In the genomic region with DNA sequence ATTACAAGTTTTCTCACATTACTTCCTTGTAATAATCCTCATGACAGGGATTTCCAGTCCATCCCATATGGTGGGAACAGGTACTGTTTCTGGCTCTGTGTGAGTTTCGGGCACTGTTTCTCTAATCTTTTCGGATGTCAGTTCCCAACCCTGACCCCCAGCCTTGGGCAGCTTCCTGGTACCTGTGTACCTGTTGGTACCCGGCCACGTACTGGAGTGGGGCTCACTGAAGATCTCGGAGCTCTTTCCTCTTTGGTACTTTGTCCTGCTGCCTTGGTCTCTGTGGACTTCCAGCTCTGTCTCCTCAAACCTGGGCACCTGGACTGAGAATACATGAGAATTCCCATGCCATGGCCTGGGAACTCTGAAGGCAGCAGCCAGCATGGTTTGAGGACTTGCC, we compare ENCODE assay signal across 16 cellular contexts. TPM values are rescaled to one million over a fixed set of nuclear protein-coding genes. Genes with fewer than 3 reads are reported as not detected.
A peak's percentile ranks its signal among the peaks of the same experiment; 100 is the strongest.
DNase-seq lines count a peak whose midpoint lies in the region; ATAC-seq and TF ChIP-seq lines count a peak whose summit lies in the region.
"Had no signal": no experiment of that assay in that cellular context is flagged by ENCODE, and none has a peak within 500 bp of the region (broad histone marks: within the 10 kb centered on the region; RNA-seq: fewer than 3 reads in every experiment).

No MANE protein-coding gene starts in this region.

- no peak overlapping the region for H3K18ac ChIP-seq in mesenchymal stem cell (ENCODE audit: low read depth in 1 of 2, low read length in 2 of 2)

- H3K27ac ChIP-seq in GM23338 (ENCODE audit: low read depth) (no peak overlapping the region), WERI-Rb-1 (peak overlapping the region; percentile 43), parathyroid adenoma (peak overlapping the region; percentile 25), mesenchymal stem cell (ENCODE audit: low read length, poor library complexity, severe bottlenecking) (no peak overlapping the region)
- H3K27ac ChIP-seq: BLaER1 had no signal

- no peak overlapping the region for H2BK12ac ChIP-seq in mesenchymal stem cell (ENCODE audit: low read length in 2 of 2)

- H2BK120ac ChIP-seq in mesenchymal stem cell (ENCODE audit: low read depth, low read length) = no peak overlapping the region

- H3K4me1 Mint-ChIP-seq in GM23338 (peaks cover 8% of the 10 kb centered on the region), type B pancreatic cell (ENCODE audit: unreplicated experiment) (peaks cover 26% of the 10 kb centered on the region)

- no peak overlapping the region for H4K8ac ChIP-seq in mesenchymal stem cell (ENCODE audit: low read length)

- H3K4me1 ChIP-seq in GM23338 (ENCODE audit: insufficient read depth) (no peaks in the 10 kb centered on the region), parathyroid adenoma (peaks cover 28% of the 10 kb centered on the region), mesenchymal stem cell (ENCODE audit: control insufficient read depth, insufficient read depth, low read depth, low read length) (peaks cover 8% of the 10 kb centered on the region)
- H3K4me1 ChIP-seq: HAP-1 had no signal

- H3K79me2 ChIP-seq in GM23338 (replicated peaks; ENCODE audit: insufficient read depth) = no peaks in the 10 kb centered on the region
- H3K79me2 ChIP-seq in parathyroid adenoma = peaks cover 15% of the 10 kb centered on the region

- H3K23ac ChIP-seq in mesenchymal stem cell (ENCODE audit: low read length in 2 of 2) = no peak overlapping the region

- H3K27me3 ChIP-seq in GM23338 (ENCODE audit: insufficient read depth) (no peaks in the 10 kb centered on the region), WERI-Rb-1 (ENCODE audit: insufficient read depth, low read depth, severe bottlenecking) (no peaks in the 10 kb centered on the region), parathyroid adenoma (ENCODE audit: control insufficient read depth, insufficient read depth, low read length) (no peaks in the 10 kb centered on the region), mesenchymal stem cell (ENCODE audit: control insufficient read depth in 1 of 2, insufficient read depth in 1 of 2, low read length in 2 of 2) (no peaks in the 10 kb centered on the region)
- H3K27me3 ChIP-seq: BLaER1 had no signal

- H3K27me3 Mint-ChIP-seq in GM23338 (ENCODE audit: insufficient read depth, low read depth, poor library complexity) = peaks cover 2% of the 10 kb centered on the region
- no peaks in the 10 kb centered on the region for H3K27me3 Mint-ChIP-seq in type B pancreatic cell
- H3K27me3 Mint-ChIP-seq: CD4-positive, alpha-beta memory T cell had no signal

- H2AK5ac ChIP-seq in mesenchymal stem cell (ENCODE audit: low read length, severe bottlenecking) = no peak overlapping the region

- H4K91ac ChIP-seq in mesenchymal stem cell (ENCODE audit: low read length) = no peak overlapping the region

- no peak for DNase-seq in GM23338 (ENCODE audit: low spot score)
- DNase-seq in WERI-Rb-1 = no peak
- DNase-seq in type B pancreatic cell (ENCODE audit: extremely low spot score, unreplicated experiment) = no peak
- no peak for DNase-seq in mesenchymal stem cell
- DNase-seq in NCI-H2171 (lab: John Stamatoyannopoulos, UW) = no peak
- DNase-seq: 8988T; CD4-positive, alpha-beta memory T cell; DMS153; DMS79; GF-D8 had no signal

- no peak overlapping the region for H3K14ac ChIP-seq in mesenchymal stem cell (ENCODE audit: low read length in 2 of 2)

- H3K79me1 ChIP-seq in mesenchymal stem cell (replicated peaks; ENCODE audit: low read length, poor library complexity, severe bottlenecking) = no peaks in the 10 kb centered on the region

- H3K4me2 ChIP-seq in GM23338 (no peak overlapping the region), parathyroid adenoma (ENCODE audit: low read length) (no peak overlapping the region), mesenchymal stem cell (ENCODE audit: low read length, poor library complexity, severe bottlenecking) (no peak overlapping the region)

- H3K36me3 ChIP-seq in GM23338 (ENCODE audit: insufficient read depth) (no peaks in the 10 kb centered on the region), WERI-Rb-1 (peaks cover 45% of the 10 kb centered on the region), parathyroid adenoma (ENCODE audit: control insufficient read depth, insufficient read depth, low read length) (no peaks in the 10 kb centered on the region), mesenchymal stem cell (ENCODE audit: control insufficient read depth in 1 of 2, insufficient read depth in 2 of 2, low read depth in 1 of 2, low read length in 2 of 2) (no peaks in the 10 kb centered on the region)
- H3K36me3 ChIP-seq: BLaER1 had no signal

- TF ChIP-seq CTCF in GM23338 (conservative IDR thresholded peaks at IDR 0.05; ENCODE audit: low read depth in 2 of 2) (no peak), WERI-Rb-1 (IDR thresholded peaks at IDR 0.05; ENCODE audit: low read depth, low read length) (no peak), parathyroid adenoma (IDR thresholded peaks at IDR 0.05) (no peak), type B pancreatic cell (conservative IDR thresholded peaks at IDR 0.05) (no peak)

- H3K4me3 ChIP-seq in GM23338 (no peak overlapping the region), WERI-Rb-1 (ENCODE audit: low read depth, low read length) (no peak overlapping the region), parathyroid adenoma (ENCODE audit: low read depth, low read length) (no peak overlapping the region), mesenchymal stem cell (ENCODE audit: insufficient read depth in 1 of 2, low read depth in 1 of 2, low read length in 2 of 2) (no peak overlapping the region)
- H3K4me3 ChIP-seq: BLaER1, GM12878, HAP-1 had no signal

- no peaks in the 10 kb centered on the region for H3K9me2 ChIP-seq in GM23338 (ENCODE audit: insufficient read depth)

- H3K4ac ChIP-seq in mesenchymal stem cell (ENCODE audit: low read depth in 1 of 2, low read length in 2 of 2) = no peak overlapping the region

- no peak overlapping the region for H3K4me3 Mint-ChIP-seq in GM23338
- no peak overlapping the region for H3K4me3 Mint-ChIP-seq in type B pancreatic cell
- H3K4me3 Mint-ChIP-seq: CD14-positive monocyte; CD4-positive, alpha-beta memory T cell had no signal

- H3F3A ChIP-seq in GM23338 (replicated peaks; ENCODE audit: low read depth) = no peaks in the 10 kb centered on the region

- H3K9me3 ChIP-seq in WERI-Rb-1 (ENCODE audit: severe bottlenecking) (no peaks in the 10 kb centered on the region), parathyroid adenoma (ENCODE audit: control insufficient read depth, low read length) (no peaks in the 10 kb centered on the region), mesenchymal stem cell (ENCODE audit: control insufficient read depth, low read length) (no peaks in the 10 kb centered on the region)
- H3K9me3 ChIP-seq: BLaER1, HAP-1 had no signal

- no peak overlapping the region for H2BK5ac ChIP-seq in mesenchymal stem cell (ENCODE audit: low read depth, low read length, poor library complexity, severe bottlenecking)

- no peak overlapping the region for H2AFZ ChIP-seq in GM23338
- no peak overlapping the region for H2AFZ ChIP-seq in parathyroid adenoma
- no peak overlapping the region for H2AFZ ChIP-seq in mesenchymal stem cell (ENCODE audit: low read depth, low read length)

- H3K9ac ChIP-seq in parathyroid adenoma (no peak overlapping the region), mesenchymal stem cell (ENCODE audit: low read length) (no peak overlapping the region)
- H3K9ac ChIP-seq: BLaER1 had no signal

- ATAC-seq in GM23338 (no peak), HG03097 (IDR thresholded peaks at IDR 0.05; ENCODE audit: low FRiP score, unreplicated experiment) (no peak)
- ATAC-seq: GM12878 had no signal

- no peak overlapping the region for H2BK15ac ChIP-seq in mesenchymal stem cell (ENCODE audit: low read depth, poor library complexity, severe bottlenecking)

- H3K9me3 Mint-ChIP-seq in GM23338 (no peaks in the 10 kb centered on the region), type B pancreatic cell (no peaks in the 10 kb centered on the region)
- H3K9me3 Mint-ChIP-seq: CD4-positive, alpha-beta memory T cell had no signal

- 0 out of 2 replicates have a peak, but pooled peaks cover 2% of the 10 kb centered on the region for H4K20me1 ChIP-seq in GM23338 (replicated peaks; ENCODE audit: insufficient read depth)
- H4K20me1 ChIP-seq: BLaER1 had no signal

- H3K36me3 Mint-ChIP-seq in GM23338 (ENCODE audit: low read depth) = no peaks in the 10 kb centered on the region
- H3K36me3 Mint-ChIP-seq in type B pancreatic cell = peaks cover 9% of the 10 kb centered on the region
- H3K36me3 Mint-ChIP-seq: CD4-positive, alpha-beta memory T cell had no signal

- H3K27ac Mint-ChIP-seq in GM23338 (0 out of 2 replicates have a peak overlapping the region, but pooled peaks have one; percentile 20), type B pancreatic cell (peak overlapping the region; percentile 9)
- H3K27ac Mint-ChIP-seq: CD14-positive monocyte had no signal

- 95% methylated on average over 5 of the region's 5 CpGs for WGBS in mesenchymal stem cell

TF ChIP-seq in GM23338, 12 proteins besides CTCF, POLR2A, EP300 and RAD21 (continues in another document):
- no peak for TF ChIP-seq POLR2AphosphoS5 (IDR thresholded peaks at IDR 0.05; ENCODE audit: low read depth)
- no peak for TF ChIP-seq NANOG (IDR thresholded peaks at IDR 0.05; ENCODE audit: borderline replicate concordance)

RNA-seq across cellular contexts. Expression of gene GRHL1, which starts 36.8 kb away (rescaled TPM):
- 2.5 and 4.2 TPM in 2 replicates for total RNA-seq in GM23338 (2014; rRNA removed; shearing (Covaris generic))
- 2.8 and 2.9 TPM in 2 replicates for polyA plus RNA-seq in GM23338 (2016; fragmentation: Nextera tagmentation; extraction: Ambion mirVana)
- 37.4 and 120 TPM in 2 replicates for total RNA-seq in type B pancreatic cell (ENCODE audit: low replicate concordance)
- 0.18 TPM for polyA plus RNA-seq in mesenchymal stem cell (2013, experiment 1 of 2)
- 0.16 TPM for polyA plus RNA-seq in mesenchymal stem cell (2013, experiment 2 of 2)
- polyA plus RNA-seq: CD14-positive monocyte had no signal

RNA-seq across cellular contexts. Expression of gene KLF11, which starts 55.0 kb away (rescaled TPM):
- total RNA-seq in GM23338 (2014; rRNA removed; shearing (Covaris generic)) = 5.1 and 5.6 TPM in 2 replicates
- polyA plus RNA-seq in GM23338 (2016; fragmentation: Nextera tagmentation; extraction: Ambion mirVana) = 1.4 and 1.6 TPM in 2 replicates
- 11.8 and 13.1 TPM in 2 replicates for total RNA-seq in type B pancreatic cell (ENCODE audit: low replicate concordance)
- 7.2 TPM for polyA plus RNA-seq in mesenchymal stem cell (2013, experiment 1 of 2)
- 7.1 TPM for polyA plus RNA-seq in mesenchymal stem cell (2013, experiment 2 of 2)

Comparison
In these comparisons a context has a peak if more than half of its experiments do, and no peak if none do; other contexts are left out.
1. H3K27ac ChIP-seq: peak in WERI-Rb-1 (single experiment) and parathyroid adenoma (single experiment); none in GM23338 (single experiment) and mesenchymal stem cell (single experiment).